8 cellular contexts compared by ENCODE assay signal in the genomic region with DNA sequence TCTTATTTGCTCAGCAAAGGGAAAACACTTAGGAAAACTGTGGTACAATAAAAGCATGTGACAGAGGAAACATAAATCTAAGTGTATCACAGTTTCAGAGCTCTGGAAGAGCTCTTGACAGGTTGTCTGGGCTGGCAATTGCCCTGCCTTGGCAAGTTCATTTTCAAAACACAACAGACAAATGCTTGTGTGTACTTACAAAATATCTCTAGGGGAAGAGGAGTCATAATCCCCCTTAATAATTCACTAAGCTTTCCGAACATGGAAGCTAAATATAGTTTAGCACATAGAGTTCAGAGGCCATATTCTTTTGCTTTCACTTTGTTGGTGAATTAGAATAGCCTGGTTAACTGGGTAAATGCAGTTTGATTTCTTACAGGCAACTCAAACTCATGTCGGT.
A peak's percentile ranks its signal among the peaks of the same experiment; 100 is the strongest.
DNase-seq lines count a peak whose midpoint lies in the region; ATAC-seq and TF ChIP-seq lines count a peak whose summit lies in the region.

No MANE protein-coding gene starts in this region.

- H4K20me1 ChIP-seq in Loucy (ENCODE audit: insufficient read depth, low read length, poor library complexity, severe bottlenecking) = no peaks in the 10 kb centered on the region
- no peaks in the 10 kb centered on the region for H4K20me1 ChIP-seq in fibroblast of lung (ENCODE audit: control insufficient read depth, extremely low read depth, insufficient read depth, low read length)

- H3K4me3 Mint-ChIP-seq in stimulated activated naive CD8-positive, alpha-beta T cell treated with anti-CD3 and anti-CD28 coated beads, Interleukin-15, amount 100 ng/mL, for 72 hours = peak overlapping the region; percentile 58 to 78

- H3F3A ChIP-seq in Loucy (ENCODE audit: low read depth) = no peaks in the 10 kb centered on the region

- 23 to 33% methylated on average over 2 of the region's 2 CpGs for WGBS in upper lobe of left lung, 2 donors

- peaks cover 9% of the 10 kb centered on the region for H3K4me1 ChIP-seq in Loucy (ENCODE audit: insufficient read depth, low read length, poor library complexity, severe bottlenecking)
- H3K4me1 ChIP-seq in fibroblast of lung (ENCODE audit: control insufficient read depth, extremely low read depth, insufficient read depth, low read length) = no peaks in the 10 kb centered on the region
- H3K4me1 ChIP-seq in upper lobe of left lung = peaks cover 8 to 14% (median 10%) of the 10 kb centered on the region in 4 donors

- DNase-seq in NCI-H1417 (lab: John Stamatoyannopoulos, UW) = peak; percentile 38 to 73 (median 41)
- DNase-seq in NCI-H1417 treated with DMSO at 0.1 percent for 48 hours (lab: John Stamatoyannopoulos, UW) = no peak
- DNase-seq in fibroblast of lung (ENCODE audit: low read depth in 2 of 2) = peak in 1 of 2 donors; percentile 44
- no peak for DNase-seq in stimulated activated naive CD8-positive, alpha-beta T cell treated with anti-CD3 and anti-CD28 coated beads, Interleukin-15, amount 100 ng/mL, for 72 hours
- no peak for DNase-seq in mesenteric fat pad (ENCODE audit: low spot score)
- no peak for DNase-seq in upper lobe of left lung

- no peak for TF ChIP-seq POLR2A in upper lobe of left lung (IDR thresholded peaks at IDR 0.05)

- peaks cover 25% of the 10 kb centered on the region for H3K4me1 Mint-ChIP-seq in stimulated activated naive CD8-positive, alpha-beta T cell treated with anti-CD3 and anti-CD28 coated beads, Interleukin-15, amount 100 ng/mL, for 72 hours

- no peaks in the 10 kb centered on the region for H3K9me3 ChIP-seq in Loucy (ENCODE audit: insufficient read depth, low read depth, low read length)
- H3K9me3 ChIP-seq in fibroblast of lung (ENCODE audit: control insufficient read depth, insufficient read depth, low read depth, low read length) = no peaks in the 10 kb centered on the region
- no peaks in the 10 kb centered on the region for H3K9me3 ChIP-seq in upper lobe of left lung

- H3K27ac ChIP-seq in fibroblast of lung (ENCODE audit: insufficient read depth, low read length) = peak overlapping the region; percentile 6
- peak overlapping the region in 1 of 4 donors; percentile 0 for H3K27ac ChIP-seq in upper lobe of left lung

- peak overlapping the region; percentile 16 to 59 for H3K27ac Mint-ChIP-seq in stimulated activated naive CD8-positive, alpha-beta T cell treated with anti-CD3 and anti-CD28 coated beads, Interleukin-15, amount 100 ng/mL, for 72 hours

- H2AFZ ChIP-seq in Loucy (ENCODE audit: low read length) (peak overlapping the region; percentile 88), fibroblast of lung (ENCODE audit: low read length) (peak overlapping the region; percentile 70)

- H3K9me2 ChIP-seq in Loucy (replicated peaks; ENCODE audit: low read depth, low read length) = no peaks in the 10 kb centered on the region

- no peak for TF ChIP-seq EP300 in upper lobe of left lung (IDR thresholded peaks at IDR 0.05)

- no peaks in the 10 kb centered on the region for H3K36me3 ChIP-seq in Loucy (ENCODE audit: insufficient read depth, low read length)
- no peaks in the 10 kb centered on the region for H3K36me3 ChIP-seq in fibroblast of lung (ENCODE audit: control insufficient read depth, insufficient read depth, low read length)
- H3K36me3 ChIP-seq in upper lobe of left lung = no peaks in the 10 kb centered on the region

- no peaks in the 10 kb centered on the region for H3K79me2 ChIP-seq in Loucy (ENCODE audit: insufficient read depth, low read length)
- H3K79me2 ChIP-seq in fibroblast of lung (ENCODE audit: control insufficient read depth, insufficient read depth, low read length) = no peaks in the 10 kb centered on the region

- H3K4me2 ChIP-seq in Loucy (ENCODE audit: low read depth, low read length, poor library complexity, severe bottlenecking) (peak overlapping the region; percentile 68), fibroblast of lung (ENCODE audit: extremely low read depth, insufficient read depth, low read length) (peak overlapping the region; percentile 64)

- no peaks in the 10 kb centered on the region for H3K27me3 ChIP-seq in Loucy (ENCODE audit: insufficient read depth, low read length, poor library complexity, severe bottlenecking)
- no peaks in the 10 kb centered on the region for H3K27me3 ChIP-seq in fibroblast of lung (ENCODE audit: control insufficient read depth, insufficient read depth, low read length)
- no peaks in the 10 kb centered on the region for H3K27me3 ChIP-seq in upper lobe of left lung

- H3K4me3 ChIP-seq in Loucy (ENCODE audit: low read length, poor library complexity, severe bottlenecking) (peak overlapping the region; percentile 53), fibroblast of lung (replicated peaks in 1 of 4; ENCODE audit: control extremely low read depth in 1 of 4, insufficient read depth in 1 of 4, low read depth in 3 of 4, low read length in 4 of 4) (peak overlapping the region; percentile 11 to 64 (median 31)), upper lobe of left lung (peak overlapping the region in 2 of 4 donors; percentile 26 to 27)

- no peaks in the 10 kb centered on the region for H3K27me3 Mint-ChIP-seq in stimulated activated naive CD8-positive, alpha-beta T cell treated with anti-CD3 and anti-CD28 coated beads, Interleukin-15, amount 100 ng/mL, for 72 hours

- H3K9ac ChIP-seq in Loucy (ENCODE audit: low read depth, low read length, poor library complexity, severe bottlenecking) (peak overlapping the region; percentile 34), fibroblast of lung (ENCODE audit: insufficient read depth, low read length) (peak overlapping the region; percentile 5)

- TF ChIP-seq CTCF in Loucy (conservative IDR thresholded peaks at IDR 0.05; ENCODE audit: low read length) (no peak), fibroblast of lung (conservative IDR thresholded peaks at IDR 0.05 in 1 of 2, IDR thresholded peaks at IDR 0.05 in 1 of 2; ENCODE audit: low read depth in 1 of 2, low read length in 2 of 2) (no peak), upper lobe of left lung (IDR thresholded peaks at IDR 0.05) (no peak)

- ATAC-seq in stimulated activated naive CD8-positive, alpha-beta T cell treated with anti-CD3 and anti-CD28 coated beads, Interleukin-15, amount 100 ng/mL, for 72 hours = no peak
- ATAC-seq in GM21825 (IDR thresholded peaks at IDR 0.05; ENCODE audit: unreplicated experiment) (no peak), upper lobe of left lung (ENCODE audit: low FRiP score in 2 of 2) (no peak)

- peaks cover 4 to 14% of the 10 kb centered on the region in 2 donors for H3K9me3 Mint-ChIP-seq in stimulated activated naive CD8-positive, alpha-beta T cell treated with anti-CD3 and anti-CD28 coated beads, Interleukin-15, amount 100 ng/mL, for 72 hours

Comparison
In these comparisons a context has a peak if more than half of its experiments do, and no peak if none do; other contexts are left out.
1. DNase-seq: peak in NCI-H1417 (3 of 3); none in NCI-H1417 treated with DMSO at 0.1 percent for 48 hours (single experiment), stimulated activated naive CD8-positive, alpha-beta T cell treated with anti-CD3 and anti-CD28 coated beads, Interleukin-15, amount 100 ng/mL, for 72 hours (0 of 2), mesenteric fat pad (single experiment) and upper lobe of left lung (0 of 2).